1 cellular context compared by ENCODE assay signal in the genomic region with DNA sequence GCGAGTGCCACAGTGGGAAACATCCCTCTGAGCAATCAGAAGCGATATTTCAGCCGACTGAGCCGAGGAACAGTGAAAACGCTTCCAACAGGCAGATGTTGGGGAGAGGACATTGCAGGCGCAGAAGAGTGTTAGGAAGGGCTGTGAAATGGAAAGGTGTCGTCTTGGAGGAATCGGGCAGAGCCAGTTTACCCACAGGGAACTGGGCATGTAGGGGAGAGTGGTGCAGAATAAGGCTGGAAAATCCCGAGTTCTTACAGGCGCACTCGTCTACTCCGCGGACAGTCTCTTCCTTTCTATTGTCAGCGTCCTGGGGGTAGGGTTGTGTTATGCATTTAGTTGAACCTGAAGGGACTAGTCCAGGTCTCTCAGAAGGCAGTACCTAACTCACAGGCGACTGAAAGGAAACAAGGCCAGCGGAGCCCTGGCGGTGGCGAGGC.
TF ChIP-seq lines count a peak whose summit lies in the region.

No MANE protein-coding gene starts in this region.

TF ChIP-seq in GM12878, 131 proteins besides CTCF, POLR2A, EP300 and RAD21 (continued from another document):
- TF ChIP-seq HCFC1 (IDR thresholded peaks at IDR 0.05; ENCODE audit: low read length) (no peak), RUNX3 (IDR thresholded peaks at IDR 0.05; ENCODE audit: low read length) (no peak), SP1 (IDR thresholded peaks at IDR 0.05; ENCODE audit: low read depth, low read length) (no peak), ATF7 (IDR thresholded peaks at IDR 0.05; ENCODE audit: low read depth) (no peak), LARP7 (IDR thresholded peaks at IDR 0.05) (no peak), CHD1 (IDR thresholded peaks at IDR 0.05; ENCODE audit: low read depth, low read length) (no peak)
- TF ChIP-seq, protein P1, sequence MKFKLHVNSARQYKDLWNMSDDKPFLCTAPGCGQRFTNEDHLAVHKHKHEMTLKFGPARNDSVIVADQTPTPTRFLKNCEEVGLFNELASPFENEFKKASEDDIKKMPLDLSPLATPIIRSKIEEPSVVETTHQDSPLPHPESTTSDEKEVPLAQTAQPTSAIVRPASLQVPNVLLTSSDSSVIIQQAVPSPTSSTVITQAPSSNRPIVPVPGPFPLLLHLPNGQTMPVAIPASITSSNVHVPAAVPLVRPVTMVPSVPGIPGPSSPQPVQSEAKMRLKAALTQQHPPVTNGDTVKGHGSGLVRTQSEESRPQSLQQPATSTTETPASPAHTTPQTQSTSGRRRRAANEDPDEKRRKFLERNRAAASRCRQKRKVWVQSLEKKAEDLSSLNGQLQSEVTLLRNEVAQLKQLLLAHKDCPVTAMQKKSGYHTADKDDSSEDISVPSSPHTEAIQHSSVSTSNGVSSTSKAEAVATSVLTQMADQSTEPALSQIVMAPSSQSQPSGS (IDR thresholded peaks at IDR 0.05; ENCODE audit: low read length): no peak
